11 cellular contexts compared by ENCODE assay signal in the genomic region with DNA sequence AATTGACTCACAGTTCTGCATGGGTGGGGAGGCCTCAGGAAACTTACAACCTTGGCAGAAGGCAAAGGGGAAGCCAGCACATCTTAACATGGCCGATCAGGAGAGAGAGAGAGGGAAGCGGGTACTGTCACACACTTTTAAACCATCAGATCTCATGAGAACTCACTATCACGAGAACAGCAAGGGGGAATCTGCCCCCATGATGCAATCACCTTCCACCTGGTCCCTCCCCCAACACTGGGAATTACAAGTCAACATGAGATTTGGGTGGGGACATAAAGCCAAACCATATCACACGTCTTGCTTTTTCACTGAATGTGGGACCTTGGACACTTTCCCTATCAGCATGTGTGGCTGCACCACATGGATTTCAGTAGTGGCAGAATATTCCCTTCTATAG. TPM values are rescaled to one million over a fixed set of nuclear protein-coding genes. Genes with fewer than 3 reads are reported as not detected.
"Had no signal": no experiment of that assay in that cellular context is flagged by ENCODE, and none has a peak within 500 bp of the region (broad histone marks: within the 10 kb centered on the region; RNA-seq: fewer than 3 reads in every experiment).

No MANE protein-coding gene starts in this region.

- H3K9me3 Mint-ChIP-seq: HFFc6 had no signal

- H3K27ac Mint-ChIP-seq: HFFc6 had no signal

- H3K9ac ChIP-seq: GM23248 had no signal

- H3K36me3 ChIP-seq: HAP-1 had no signal

- DNase-seq: GM23248, GOT3, H7, HFFc6, IMR-90, KBM-7 had no signal

- H3K9me3 ChIP-seq: HAP-1 had no signal

- H3K4me3 ChIP-seq: GM23248, HAP-1 had no signal

- ATAC-seq: HCT116 had no signal

- H3K4me3 Mint-ChIP-seq: HFFc6 had no signal

- H3K27ac ChIP-seq: GM23248, HL-60 had no signal

RNA-seq across cellular contexts. Expression of gene AKR1E2, which starts 9.0 kb away (rescaled TPM):
- total RNA-seq: H4, HT1080 had no signal
